ENCODE assay signal across 1 cellular context in genomic region chr3:48783304-48783703, GRCh38.
A peak's percentile ranks its signal among the peaks of the same experiment; 100 is the strongest.
TF ChIP-seq lines count a peak whose summit lies in the region.

No MANE protein-coding gene starts in this region.

TF ChIP-seq in K562, 482 proteins besides CTCF, POLR2A, EP300 and RAD21 (continued from another document and continues in another):
- TF ChIP-seq BCLAF1 (IDR thresholded peaks at IDR 0.05; ENCODE audit: borderline replicate concordance in 1 of 2, control insufficient read depth in 1 of 2, low read depth in 2 of 2, low read length in 1 of 2), result no peak
- no peak for TF ChIP-seq TOE1 (IDR thresholded peaks at IDR 0.05; ENCODE audit: borderline replicate concordance)
- TF ChIP-seq TOE1 (CRISPR knock-in tag; IDR thresholded peaks at IDR 0.05; ENCODE audit: borderline replicate concordance, low read depth), result no peak
- peak; percentile 63; the same call in 1 of the 2 replicates for TF ChIP-seq RAD51 (IDR thresholded peaks at IDR 0.05; ENCODE audit: borderline replicate concordance, low read depth)
- TF ChIP-seq ZNF76 (CRISPR knock-in tag; IDR thresholded peaks at IDR 0.05; ENCODE audit: borderline replicate concordance), result no peak
- TF ChIP-seq MNT (conservative IDR thresholded peaks at IDR 0.05), result peak in 1 of 2 experiments; percentile 43; a peak in 1 of 4 replicates
- TF ChIP-seq ZSCAN29 (IDR thresholded peaks at IDR 0.05), result no peak
- peak; percentile 42; the same call in 1 of the 2 replicates for TF ChIP-seq POLR2AphosphoS5 (IDR thresholded peaks at IDR 0.05; ENCODE audit: control insufficient read depth, insufficient read depth, low read depth, low read length)
- TF ChIP-seq ZBTB12 (CRISPR knock-in tag; IDR thresholded peaks at IDR 0.05), result 0 out of 2 replicates have a peak, but pooled peaks have one; percentile 10
- TF ChIP-seq IRF2 (CRISPR knock-in tag; IDR thresholded peaks at IDR 0.05), result no peak
- no peak for TF ChIP-seq E2F1 (CRISPR knock-in tag; IDR thresholded peaks at IDR 0.05)
- no peak for TF ChIP-seq RBM22 (IDR thresholded peaks at IDR 0.05; ENCODE audit: low read depth, low read length, poor library complexity, severe bottlenecking)
- TF ChIP-seq, protein P1, sequence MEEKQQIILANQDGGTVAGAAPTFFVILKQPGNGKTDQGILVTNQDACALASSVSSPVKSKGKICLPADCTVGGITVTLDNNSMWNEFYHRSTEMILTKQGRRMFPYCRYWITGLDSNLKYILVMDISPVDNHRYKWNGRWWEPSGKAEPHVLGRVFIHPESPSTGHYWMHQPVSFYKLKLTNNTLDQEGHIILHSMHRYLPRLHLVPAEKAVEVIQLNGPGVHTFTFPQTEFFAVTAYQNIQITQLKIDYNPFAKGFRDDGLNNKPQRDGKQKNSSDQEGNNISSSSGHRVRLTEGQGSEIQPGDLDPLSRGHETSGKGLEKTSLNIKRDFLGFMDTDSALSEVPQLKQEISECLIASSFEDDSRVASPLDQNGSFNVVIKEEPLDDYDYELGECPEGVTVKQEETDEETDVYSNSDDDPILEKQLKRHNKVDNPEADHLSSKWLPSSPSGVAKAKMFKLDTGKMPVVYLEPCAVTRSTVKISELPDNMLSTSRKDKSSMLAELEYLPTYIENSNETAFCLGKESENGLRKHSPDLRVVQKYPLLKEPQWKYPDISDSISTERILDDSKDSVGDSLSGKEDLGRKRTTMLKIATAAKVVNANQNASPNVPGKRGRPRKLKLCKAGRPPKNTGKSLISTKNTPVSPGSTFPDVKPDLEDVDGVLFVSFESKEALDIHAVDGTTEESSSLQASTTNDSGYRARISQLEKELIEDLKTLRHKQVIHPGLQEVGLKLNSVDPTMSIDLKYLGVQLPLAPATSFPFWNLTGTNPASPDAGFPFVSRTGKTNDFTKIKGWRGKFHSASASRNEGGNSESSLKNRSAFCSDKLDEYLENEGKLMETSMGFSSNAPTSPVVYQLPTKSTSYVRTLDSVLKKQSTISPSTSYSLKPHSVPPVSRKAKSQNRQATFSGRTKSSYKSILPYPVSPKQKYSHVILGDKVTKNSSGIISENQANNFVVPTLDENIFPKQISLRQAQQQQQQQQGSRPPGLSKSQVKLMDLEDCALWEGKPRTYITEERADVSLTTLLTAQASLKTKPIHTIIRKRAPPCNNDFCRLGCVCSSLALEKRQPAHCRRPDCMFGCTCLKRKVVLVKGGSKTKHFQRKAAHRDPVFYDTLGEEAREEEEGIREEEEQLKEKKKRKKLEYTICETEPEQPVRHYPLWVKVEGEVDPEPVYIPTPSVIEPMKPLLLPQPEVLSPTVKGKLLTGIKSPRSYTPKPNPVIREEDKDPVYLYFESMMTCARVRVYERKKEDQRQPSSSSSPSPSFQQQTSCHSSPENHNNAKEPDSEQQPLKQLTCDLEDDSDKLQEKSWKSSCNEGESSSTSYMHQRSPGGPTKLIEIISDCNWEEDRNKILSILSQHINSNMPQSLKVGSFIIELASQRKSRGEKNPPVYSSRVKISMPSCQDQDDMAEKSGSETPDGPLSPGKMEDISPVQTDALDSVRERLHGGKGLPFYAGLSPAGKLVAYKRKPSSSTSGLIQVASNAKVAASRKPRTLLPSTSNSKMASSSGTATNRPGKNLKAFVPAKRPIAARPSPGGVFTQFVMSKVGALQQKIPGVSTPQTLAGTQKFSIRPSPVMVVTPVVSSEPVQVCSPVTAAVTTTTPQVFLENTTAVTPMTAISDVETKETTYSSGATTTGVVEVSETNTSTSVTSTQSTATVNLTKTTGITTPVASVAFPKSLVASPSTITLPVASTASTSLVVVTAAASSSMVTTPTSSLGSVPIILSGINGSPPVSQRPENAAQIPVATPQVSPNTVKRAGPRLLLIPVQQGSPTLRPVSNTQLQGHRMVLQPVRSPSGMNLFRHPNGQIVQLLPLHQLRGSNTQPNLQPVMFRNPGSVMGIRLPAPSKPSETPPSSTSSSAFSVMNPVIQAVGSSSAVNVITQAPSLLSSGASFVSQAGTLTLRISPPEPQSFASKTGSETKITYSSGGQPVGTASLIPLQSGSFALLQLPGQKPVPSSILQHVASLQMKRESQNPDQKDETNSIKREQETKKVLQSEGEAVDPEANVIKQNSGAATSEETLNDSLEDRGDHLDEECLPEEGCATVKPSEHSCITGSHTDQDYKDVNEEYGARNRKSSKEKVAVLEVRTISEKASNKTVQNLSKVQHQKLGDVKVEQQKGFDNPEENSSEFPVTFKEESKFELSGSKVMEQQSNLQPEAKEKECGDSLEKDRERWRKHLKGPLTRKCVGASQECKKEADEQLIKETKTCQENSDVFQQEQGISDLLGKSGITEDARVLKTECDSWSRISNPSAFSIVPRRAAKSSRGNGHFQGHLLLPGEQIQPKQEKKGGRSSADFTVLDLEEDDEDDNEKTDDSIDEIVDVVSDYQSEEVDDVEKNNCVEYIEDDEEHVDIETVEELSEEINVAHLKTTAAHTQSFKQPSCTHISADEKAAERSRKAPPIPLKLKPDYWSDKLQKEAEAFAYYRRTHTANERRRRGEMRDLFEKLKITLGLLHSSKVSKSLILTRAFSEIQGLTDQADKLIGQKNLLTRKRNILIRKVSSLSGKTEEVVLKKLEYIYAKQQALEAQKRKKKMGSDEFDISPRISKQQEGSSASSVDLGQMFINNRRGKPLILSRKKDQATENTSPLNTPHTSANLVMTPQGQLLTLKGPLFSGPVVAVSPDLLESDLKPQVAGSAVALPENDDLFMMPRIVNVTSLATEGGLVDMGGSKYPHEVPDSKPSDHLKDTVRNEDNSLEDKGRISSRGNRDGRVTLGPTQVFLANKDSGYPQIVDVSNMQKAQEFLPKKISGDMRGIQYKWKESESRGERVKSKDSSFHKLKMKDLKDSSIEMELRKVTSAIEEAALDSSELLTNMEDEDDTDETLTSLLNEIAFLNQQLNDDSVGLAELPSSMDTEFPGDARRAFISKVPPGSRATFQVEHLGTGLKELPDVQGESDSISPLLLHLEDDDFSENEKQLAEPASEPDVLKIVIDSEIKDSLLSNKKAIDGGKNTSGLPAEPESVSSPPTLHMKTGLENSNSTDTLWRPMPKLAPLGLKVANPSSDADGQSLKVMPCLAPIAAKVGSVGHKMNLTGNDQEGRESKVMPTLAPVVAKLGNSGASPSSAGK (IDR thresholded peaks at IDR 0.05), result no peak
- TF ChIP-seq ZNF280A (IDR thresholded peaks at IDR 0.05; ENCODE audit: low read depth, partially characterized antibody), result no peak
- TF ChIP-seq TCF3 (CRISPR knock-in tag; IDR thresholded peaks at IDR 0.05), result peak; percentile 74
- no peak for TF ChIP-seq E2F3 (CRISPR knock-in tag; IDR thresholded peaks at IDR 0.05)
- TF ChIP-seq, protein P2, sequence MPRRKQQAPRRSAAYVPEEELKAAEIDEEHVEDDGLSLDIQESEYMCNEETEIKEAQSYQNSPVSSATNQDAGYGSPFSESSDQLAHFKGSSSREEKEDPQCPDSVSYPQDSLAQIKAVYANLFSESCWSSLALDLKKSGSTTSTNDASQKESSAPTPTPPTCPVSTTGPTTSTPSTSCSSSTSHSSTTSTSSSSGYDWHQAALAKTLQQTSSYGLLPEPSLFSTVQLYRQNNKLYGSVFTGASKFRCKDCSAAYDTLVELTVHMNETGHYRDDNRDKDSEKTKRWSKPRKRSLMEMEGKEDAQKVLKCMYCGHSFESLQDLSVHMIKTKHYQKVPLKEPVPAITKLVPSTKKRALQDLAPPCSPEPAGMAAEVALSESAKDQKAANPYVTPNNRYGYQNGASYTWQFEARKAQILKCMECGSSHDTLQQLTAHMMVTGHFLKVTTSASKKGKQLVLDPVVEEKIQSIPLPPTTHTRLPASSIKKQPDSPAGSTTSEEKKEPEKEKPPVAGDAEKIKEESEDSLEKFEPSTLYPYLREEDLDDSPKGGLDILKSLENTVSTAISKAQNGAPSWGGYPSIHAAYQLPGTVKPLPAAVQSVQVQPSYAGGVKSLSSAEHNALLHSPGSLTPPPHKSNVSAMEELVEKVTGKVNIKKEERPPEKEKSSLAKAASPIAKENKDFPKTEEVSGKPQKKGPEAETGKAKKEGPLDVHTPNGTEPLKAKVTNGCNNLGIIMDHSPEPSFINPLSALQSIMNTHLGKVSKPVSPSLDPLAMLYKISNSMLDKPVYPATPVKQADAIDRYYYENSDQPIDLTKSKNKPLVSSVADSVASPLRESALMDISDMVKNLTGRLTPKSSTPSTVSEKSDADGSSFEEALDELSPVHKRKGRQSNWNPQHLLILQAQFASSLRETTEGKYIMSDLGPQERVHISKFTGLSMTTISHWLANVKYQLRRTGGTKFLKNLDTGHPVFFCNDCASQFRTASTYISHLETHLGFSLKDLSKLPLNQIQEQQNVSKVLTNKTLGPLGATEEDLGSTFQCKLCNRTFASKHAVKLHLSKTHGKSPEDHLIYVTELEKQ (CRISPR knock-in tag; IDR thresholded peaks at IDR 0.05), result no peak
- TF ChIP-seq, protein P3, sequence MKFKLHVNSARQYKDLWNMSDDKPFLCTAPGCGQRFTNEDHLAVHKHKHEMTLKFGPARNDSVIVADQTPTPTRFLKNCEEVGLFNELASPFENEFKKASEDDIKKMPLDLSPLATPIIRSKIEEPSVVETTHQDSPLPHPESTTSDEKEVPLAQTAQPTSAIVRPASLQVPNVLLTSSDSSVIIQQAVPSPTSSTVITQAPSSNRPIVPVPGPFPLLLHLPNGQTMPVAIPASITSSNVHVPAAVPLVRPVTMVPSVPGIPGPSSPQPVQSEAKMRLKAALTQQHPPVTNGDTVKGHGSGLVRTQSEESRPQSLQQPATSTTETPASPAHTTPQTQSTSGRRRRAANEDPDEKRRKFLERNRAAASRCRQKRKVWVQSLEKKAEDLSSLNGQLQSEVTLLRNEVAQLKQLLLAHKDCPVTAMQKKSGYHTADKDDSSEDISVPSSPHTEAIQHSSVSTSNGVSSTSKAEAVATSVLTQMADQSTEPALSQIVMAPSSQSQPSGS (CRISPR knock-in tag; IDR thresholded peaks at IDR 0.05), result no peak
- peak; percentile 43 for TF ChIP-seq DACH1 (IDR thresholded peaks at IDR 0.05; ENCODE audit: partially characterized antibody)
- TF ChIP-seq ELK1 (CRISPR knock-in tag; IDR thresholded peaks at IDR 0.05), result no peak
- TF ChIP-seq DNMT1 (IDR thresholded peaks at IDR 0.05), result no peak
- no peak for TF ChIP-seq HMG20B (CRISPR knock-in tag; IDR thresholded peaks at IDR 0.05)
- no peak for TF ChIP-seq SAFB (IDR thresholded peaks at IDR 0.05; ENCODE audit: borderline replicate concordance, low read depth, low read length)
- TF ChIP-seq ZNF263 (CRISPR knock-in tag; IDR thresholded peaks at IDR 0.05; ENCODE audit: borderline replicate concordance), result no peak
